14 cellular contexts compared by ENCODE assay signal in the genomic region with DNA sequence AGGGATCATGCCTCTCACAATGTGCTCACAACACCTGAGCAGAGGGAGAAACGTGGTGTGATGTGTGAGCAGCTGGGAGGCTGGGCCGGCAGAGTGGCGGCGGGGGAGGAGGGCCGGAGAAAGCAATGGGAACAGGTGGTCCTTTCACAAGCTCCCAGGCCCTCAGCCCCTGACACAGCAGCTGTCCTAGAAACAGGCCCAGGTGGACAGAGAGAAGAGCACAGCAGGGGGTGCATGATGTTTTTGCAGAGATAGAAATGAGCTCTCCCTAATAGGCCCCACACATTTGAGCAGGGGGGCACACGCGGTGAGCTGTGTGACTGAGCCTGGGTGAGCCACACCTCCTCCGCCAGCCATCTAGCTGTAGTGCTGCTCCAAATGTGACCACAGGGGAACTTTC. TPM values are rescaled to one million over a fixed set of nuclear protein-coding genes. Genes with fewer than 3 reads are reported as not detected.
DNase-seq lines count a peak whose midpoint lies in the region; ATAC-seq, FAIRE-seq and TF ChIP-seq lines count a peak whose summit lies in the region.
"Had no signal": no experiment of that assay in that cellular context is flagged by ENCODE, and none has a peak within 500 bp of the region (broad histone marks: within the 10 kb centered on the region; RNA-seq: fewer than 3 reads in every experiment).

No MANE protein-coding gene starts in this region.

- 46% methylated on average over 5 of the region's 8 CpGs for WGBS in HepG2 (ENCODE audit: low lambda C conversion rate)
- whole genome bisulfite sequencing in right lobe of liver (ENCODE audit: insufficient coverage, low coverage, low lambda C conversion rate, missing lambda C conversion rate), result no CpG with 5 or more reads among the region's 8 CpGs
- 87 to 89% methylated on average over 8 of the region's 8 CpGs for WGBS in thyroid gland, 2 donors

- H4K20me1 ChIP-seq in HepG2 (ENCODE audit: insufficient read depth, low read length), result no peaks in the 10 kb centered on the region

- in situ Hi-C loops in HepG2 (cut with HindIII; ENCODE audit: extremely low pct_ligation_motif_present, low pct_unique_long_range_greater_than_20kb), result no loop called here

- H3K27ac ChIP-seq in HepG2 (ENCODE audit: extremely low read length, insufficient read depth, low read length), result no peak overlapping the region
- no peak overlapping the region for H3K27ac ChIP-seq in right lobe of liver
- H3K27ac ChIP-seq in SJCRH30, result peak overlapping the region; percentile 88
- no peak overlapping the region for H3K27ac ChIP-seq in thyroid gland
- no peak overlapping the region for H3K27ac ChIP-seq in breast epithelium
- H3K27ac ChIP-seq: spleen, tibial artery had no signal

- peaks cover 5 to 57% of the 10 kb centered on the region in 2 experiments for H3K27me3 ChIP-seq in HepG2 (ENCODE audit: control insufficient read depth in 1 of 2, insufficient read depth in 2 of 2, low read length in 2 of 2)
- no peaks in the 10 kb centered on the region for H3K27me3 ChIP-seq in right lobe of liver
- no peaks in the 10 kb centered on the region for H3K27me3 ChIP-seq in SJCRH30
- no peaks in the 10 kb centered on the region for H3K27me3 ChIP-seq in thyroid gland
- no peaks in the 10 kb centered on the region for H3K27me3 ChIP-seq in breast epithelium

- DNase-seq in HepG2 (ENCODE audit: low spot score) (no peak), right lobe of liver (no peak), NCI-H2171 treated with DMSO at 0.1 percent for 48 hours (lab: John Stamatoyannopoulos, UW) (peak; percentile 99), SJCRH30 (peak; percentile 95 to 98), thyroid gland (no peak), breast epithelium (ENCODE audit: low spot score in 2 of 2) (no peak)
- DNase-seq in activated T-cell treated with anti-CD3 and anti-CD28 coated beads, Interleukin-2, amount 50 U/mL, for 1 hour, result no peak
- DNase-seq: mammary epithelial cell, occipital lobe, spleen, tibial artery had no signal

- no peak for FAIRE-seq in HepG2 (lab: Jason Lieb, UNC)
- FAIRE-seq: astrocyte had no signal

- POLR2A ChIA-PET in HepG2 (lab: Yijun Ruan, JAX), result no interaction called here

- no peak overlapping the region for H3K9ac ChIP-seq in HepG2 (ENCODE audit: insufficient read depth, low read depth, low read length)

- no peak for TF ChIP-seq POLR2A in HepG2 (IDR thresholded peaks at IDR 0.05; ENCODE audit: insufficient read depth in 1 of 2, low read depth in 2 of 2, low read length in 2 of 2)
- TF ChIP-seq POLR2A in right lobe of liver (IDR thresholded peaks at IDR 0.05), result no peak
- no peak for TF ChIP-seq POLR2A in thyroid gland (IDR thresholded peaks at IDR 0.05)
- TF ChIP-seq POLR2A in breast epithelium (IDR thresholded peaks at IDR 0.05), result no peak

- CTCF ChIA-PET in HepG2 (lab: Yijun Ruan, JAX; ENCODE audit: low intra/inter-chr PET ratio, low total read pairs), result no interaction called here

- H3K4me2 ChIP-seq in HepG2 (ENCODE audit: low read depth, low read length), result no peak overlapping the region

- H3K36me3 ChIP-seq in HepG2 (replicated peaks in 1 of 2; ENCODE audit: control insufficient read depth in 1 of 2, insufficient read depth in 2 of 2, low read length in 2 of 2), result no peaks in the 10 kb centered on the region
- H3K36me3 ChIP-seq in right lobe of liver, result no peaks in the 10 kb centered on the region
- no peaks in the 10 kb centered on the region for H3K36me3 ChIP-seq in SJCRH30
- no peaks in the 10 kb centered on the region for H3K36me3 ChIP-seq in thyroid gland
- H3K36me3 ChIP-seq in breast epithelium, result no peaks in the 10 kb centered on the region
- H3K36me3 ChIP-seq: spleen, tibial artery had no signal

- no peak for TF ChIP-seq RAD21 in HepG2 (CRISPR knock-in tag; IDR thresholded peaks at IDR 0.05)

- intact Hi-C loops in HepG2 (cut with micrococcal nuclease; ENCODE audit: unreplicated experiment), result no loop called here
- intact Hi-C loops in right lobe of liver (cut with DNase I), result no loop called here
- intact Hi-C loops in thyroid gland (cut with DNase I), result loop anchor here (10.0 kb wide), 1 partner anchor 53 kb away; no protein-coding TSS in a partner anchor
- intact Hi-C loops in breast epithelium (cut with DNase I; ENCODE audit: low total_unique reads), result no loop called here

- BruUV-seq in HepG2 (replicated peaks; lab: Mats Ljungman, UMichigan), result no TSS peak

- H3K4me1 ChIP-seq in HepG2 (ENCODE audit: insufficient read depth, low read length), result 0 out of 2 replicates have a peak, but pooled peaks cover 7% of the 10 kb centered on the region
- H3K4me1 ChIP-seq in right lobe of liver, result peaks cover 0 to 27% (median 3%) of the 10 kb centered on the region in 4 donors
- H3K4me1 ChIP-seq in SJCRH30, result peaks cover 66% of the 10 kb centered on the region
- peaks cover 17 to 24% of the 10 kb centered on the region in 2 donors for H3K4me1 ChIP-seq in thyroid gland
- H3K4me1 ChIP-seq in breast epithelium, result peaks cover 3 to 7% of the 10 kb centered on the region in 2 donors

- H3K9me3 ChIP-seq in HepG2 (ENCODE audit: low read length), result no peaks in the 10 kb centered on the region
- no peaks in the 10 kb centered on the region for H3K9me3 ChIP-seq in right lobe of liver
- no peaks in the 10 kb centered on the region for H3K9me3 ChIP-seq in SJCRH30 (replicated peaks)
- H3K9me3 ChIP-seq in thyroid gland, result no peaks in the 10 kb centered on the region
- no peaks in the 10 kb centered on the region for H3K9me3 ChIP-seq in breast epithelium
- H3K9me3 ChIP-seq: spleen, tibial artery had no signal

- no peak for TF ChIP-seq CTCF in HepG2 (CRISPR knock-in tag; IDR thresholded peaks at IDR 0.05)
- TF ChIP-seq CTCF in right lobe of liver (IDR thresholded peaks at IDR 0.05), result no peak
- no peak for TF ChIP-seq CTCF in thyroid gland (IDR thresholded peaks at IDR 0.05)
- no peak for TF ChIP-seq CTCF in breast epithelium (IDR thresholded peaks at IDR 0.05)

- TF ChIP-seq EP300 in HepG2 (IDR thresholded peaks at IDR 0.05; ENCODE audit: low read depth in 2 of 2, low read length in 2 of 2) (no peak), HepG2 (CRISPR knock-in tag; IDR thresholded peaks at IDR 0.05; ENCODE audit: borderline replicate concordance) (no peak)

- H2AFZ ChIP-seq in HepG2 (ENCODE audit: low read length), result no peak overlapping the region

- H3K4me3 ChIP-seq in HepG2 (replicated peaks in 1 of 3; ENCODE audit: insufficient read depth in 1 of 3, low read depth in 2 of 3, low read length in 3 of 3) (no peak overlapping the region), right lobe of liver (no peak overlapping the region), SJCRH30 (no peak overlapping the region), thyroid gland (replicated peaks in 1 of 3) (no peak overlapping the region), breast epithelium (no peak overlapping the region)
- H3K4me3 ChIP-seq: spleen, tibial artery had no signal

- ATAC-seq in HepG2 (no peak), right lobe of liver (no peak), HG02763 (IDR thresholded peaks at IDR 0.05; ENCODE audit: unreplicated experiment) (no peak)
- ATAC-seq: activated CD4-positive, CD25-positive, alpha-beta regulatory T cell treated with anti-CD3 and anti-CD28 coated beads, Interleukin-2, amount 50 U/mL, for 24 hours had no signal

- H3K79me2 ChIP-seq in HepG2 (ENCODE audit: insufficient read depth, low read length), result no peaks in the 10 kb centered on the region

RNA-seq across cellular contexts. Expression of gene RGS16, which starts 7.6 kb away (rescaled TPM):
- total RNA-seq in HepG2 (2016; rRNA removed; fragmentation: Illumina TruSeq; extraction: Trizol) (not detected in 2 replicates), right lobe of liver (1 to 10 TPM in 3 of 6 experiments, under 1 TPM in 3; 0.15 to 3.4 (median 0.99) TPM), thyroid gland (10 to 100 TPM; 22.2 to 35.7 (median 29.1) TPM), breast epithelium (1 to 10 TPM; 1.3 to 6.3 (median 2.3) TPM)
- total RNA-seq in HepG2 (2016; cell fraction: cytosol; rRNA removed; fragmentation: Illumina TruSeq; extraction: Trizol; ENCODE audit: low read depth), result not detected in 2 replicates
- not detected in 2 replicates for total RNA-seq in HepG2 (2016; cell fraction: insoluble cytoplasmic fraction; rRNA removed; fragmentation: Illumina TruSeq; extraction: Trizol)
- not detected in 2 replicates for total RNA-seq in HepG2 (2016; cell fraction: membrane; rRNA removed; fragmentation: Illumina TruSeq; extraction: Trizol)
- total RNA-seq in HepG2 (2016; cell fraction: nucleus; rRNA removed; fragmentation: Illumina TruSeq; extraction: Trizol), result not detected in 2 replicates
- not detected in 2 replicates for polyA plus RNA-seq in HepG2 (2011; rRNA removed)
- not detected in 2 replicates for polyA plus RNA-seq in HepG2 (2011; cell fraction: cytosol; rRNA removed)
- polyA plus RNA-seq in HepG2 (2011; cell fraction: nucleus; rRNA removed), result not detected in 2 replicates
- polyA plus RNA-seq in HepG2 (2012), result not detected in 2 replicates
- not detected in 2 replicates for polyA plus RNA-seq in HepG2 (2016; cell fraction: cytosol; fragmentation: Illumina TruSeq; extraction: Trizol; ENCODE audit: low read depth)
- polyA plus RNA-seq in HepG2 (2016; cell fraction: insoluble cytoplasmic fraction; fragmentation: Illumina TruSeq; extraction: Trizol; ENCODE audit: low read depth), result not detected in 2 replicates
- not detected in 2 replicates for polyA plus RNA-seq in HepG2 (2016; cell fraction: membrane; fragmentation: Illumina TruSeq; extraction: Trizol; ENCODE audit: low read depth)
- not detected in 2 replicates for polyA plus RNA-seq in HepG2 (2016; cell fraction: nucleus; fragmentation: Illumina TruSeq; extraction: Trizol; ENCODE audit: insufficient read depth, low read depth)
- 3.1 TPM in 1 of 2 replicates, not detected in the other for polyA minus RNA-seq in HepG2 (2011; rRNA and poly(A)+ RNA removed; ENCODE audit: low replicate concordance)
- not detected in 2 replicates for polyA minus RNA-seq in HepG2 (2011; cell fraction: cytosol; rRNA and poly(A)+ RNA removed)
- polyA minus RNA-seq in HepG2 (2011; cell fraction: nucleus; rRNA and poly(A)+ RNA removed), result not detected in 2 replicates
- total RNA-seq in SJCRH30 (2014; rRNA removed; shearing (Covaris generic)), result 96.7 and 101 TPM in 2 replicates

RNA-seq across cellular contexts. Expression of gene RNASEL, which starts 22.7 kb away (rescaled TPM):
- total RNA-seq in HepG2 (2016; rRNA removed; fragmentation: Illumina TruSeq; extraction: Trizol) (0.13 and 0.20 TPM in 2 replicates), right lobe of liver (1 to 10 TPM; 1.8 to 3.3 (median 2.1) TPM), thyroid gland (10 to 100 TPM; 12.3 to 17.9 (median 15.3) TPM), breast epithelium (10 to 100 TPM; 10.7 to 14.8 (median 10.8) TPM)
- total RNA-seq in HepG2 (2016; cell fraction: cytosol; rRNA removed; fragmentation: Illumina TruSeq; extraction: Trizol; ENCODE audit: low read depth), result not detected in 2 replicates
- total RNA-seq in HepG2 (2016; cell fraction: insoluble cytoplasmic fraction; rRNA removed; fragmentation: Illumina TruSeq; extraction: Trizol), result 0.09 and 0.12 TPM in 2 replicates
- total RNA-seq in HepG2 (2016; cell fraction: membrane; rRNA removed; fragmentation: Illumina TruSeq; extraction: Trizol), result 0.07 TPM in 1 of 2 replicates, not detected in the other
- total RNA-seq in HepG2 (2016; cell fraction: nucleus; rRNA removed; fragmentation: Illumina TruSeq; extraction: Trizol), result 0.09 TPM in 2 replicates
- polyA plus RNA-seq in HepG2 (2011; rRNA removed), result 0.05 and 0.16 TPM in 2 replicates
- polyA plus RNA-seq in HepG2 (2011; cell fraction: cytosol; rRNA removed), result 0.01 and 0.09 TPM in 2 replicates
- polyA plus RNA-seq in HepG2 (2011; cell fraction: nucleus; rRNA removed), result 0.06 and 0.29 TPM in 2 replicates
- 0.04 and 0.08 TPM in 2 replicates for polyA plus RNA-seq in HepG2 (2012)
- polyA plus RNA-seq in HepG2 (2016; cell fraction: cytosol; fragmentation: Illumina TruSeq; extraction: Trizol; ENCODE audit: low read depth), result not detected in 2 replicates
- polyA plus RNA-seq in HepG2 (2016; cell fraction: insoluble cytoplasmic fraction; fragmentation: Illumina TruSeq; extraction: Trizol; ENCODE audit: low read depth), result 0.15 TPM in 1 of 2 replicates, not detected in the other
- polyA plus RNA-seq in HepG2 (2016; cell fraction: membrane; fragmentation: Illumina TruSeq; extraction: Trizol; ENCODE audit: low read depth), result not detected in 2 replicates
- polyA plus RNA-seq in HepG2 (2016; cell fraction: nucleus; fragmentation: Illumina TruSeq; extraction: Trizol; ENCODE audit: insufficient read depth, low read depth), result 0.15 and 0.18 TPM in 2 replicates
- polyA minus RNA-seq in HepG2 (2011; rRNA and poly(A)+ RNA removed; ENCODE audit: low replicate concordance), result 0.04 and 1.8 TPM in 2 replicates
- polyA minus RNA-seq in HepG2 (2011; cell fraction: cytosol; rRNA and poly(A)+ RNA removed), result not detected in 2 replicates
- polyA minus RNA-seq in HepG2 (2011; cell fraction: nucleus; rRNA and poly(A)+ RNA removed), result 0.13 and 0.37 TPM in 2 replicates
- total RNA-seq in SJCRH30 (2014; rRNA removed; shearing (Covaris generic)), result 1.2 and 1.5 TPM in 2 replicates

Comparison
In these comparisons a context has a peak if more than half of its experiments do, and no peak if none do; other contexts are left out.
1. DNase-seq: peak in NCI-H2171 treated with DMSO at 0.1 percent for 48 hours (single experiment) and SJCRH30 (2 of 2); none in HepG2 (single experiment), right lobe of liver (0 of 3), activated T-cell treated with anti-CD3 and anti-CD28 coated beads, Interleukin-2, amount 50 U/mL, for 1 hour (single experiment), thyroid gland (0 of 2) and breast epithelium (0 of 2).